24 cellular contexts compared by ENCODE assay signal in genomic region chr18:32773187-32773712, GRCh38. TPM values are rescaled to one million over a fixed set of nuclear protein-coding genes. Genes with fewer than 3 reads are reported as not detected.
DNase-seq lines count a peak whose midpoint lies in the region; ATAC-seq, FAIRE-seq and TF ChIP-seq lines count a peak whose summit lies in the region.
"Had no signal": no experiment of that assay in that cellular context is flagged by ENCODE, and none has a peak within 500 bp of the region (broad histone marks: within the 10 kb centered on the region; RNA-seq: fewer than 3 reads in every experiment).

No MANE protein-coding gene starts in this region.

- TF ChIP-seq RAD21 in neural cell (conservative IDR thresholded peaks at IDR 0.05) = no peak

- H2AFZ ChIP-seq in astrocyte (ENCODE audit: low read depth, low read length) (no peak overlapping the region), neural cell (ENCODE audit: low read depth, low read length) (no peak overlapping the region)

- H3K9me2 ChIP-seq in neural cell (ENCODE audit: insufficient read depth, low read length) = no peaks in the 10 kb centered on the region

- ATAC-seq in HG02884 (IDR thresholded peaks at IDR 0.05; ENCODE audit: unreplicated experiment) = peak; percentile 26
- no peak for ATAC-seq in aorta (ENCODE audit: low FRiP score)
- ATAC-seq in activated CD4-positive, CD25-positive, alpha-beta regulatory T cell treated with anti-CD3 and anti-CD28 coated beads, Interleukin-2, amount 50 U/mL, for 24 hours = no peak
- ATAC-seq: K562 had no signal

- H3K4me1 Mint-ChIP-seq in astrocyte (ENCODE audit: low read depth, unreplicated experiment) = peaks cover 11% of the 10 kb centered on the region

- H4K20me1 ChIP-seq in astrocyte (ENCODE audit: insufficient read depth, low read length) (no peaks in the 10 kb centered on the region), neural cell (ENCODE audit: insufficient read depth) (no peaks in the 10 kb centered on the region)

- H3K27me3 ChIP-seq in astrocyte (ENCODE audit: insufficient read depth, low read length) (peaks cover 36% of the 10 kb centered on the region), neural cell (ENCODE audit: insufficient read depth, low read depth, low read length) (peaks cover 57% of the 10 kb centered on the region), aorta (ENCODE audit: control insufficient read depth in 1 of 2, insufficient read depth in 2 of 2, low read length in 1 of 2) (no peaks in the 10 kb centered on the region)

- no peak for FAIRE-seq in astrocyte (lab: Jason Lieb, UNC)
- FAIRE-seq: G401.6, GM12891, K562 had no signal

- H3K9me3 ChIP-seq in astrocyte (ENCODE audit: insufficient read depth, low read depth, low read length) = no peaks in the 10 kb centered on the region
- no peaks in the 10 kb centered on the region for H3K9me3 ChIP-seq in neural cell (ENCODE audit: low read length)
- no peaks in the 10 kb centered on the region for H3K9me3 ChIP-seq in aorta (ENCODE audit: control insufficient read depth, low read length)
- H3K9me3 ChIP-seq: thoracic aorta had no signal

- DNase-seq in GM13977 (ENCODE audit: low spot score) = peak; percentile 15
- DNase-seq in astrocyte (ENCODE audit: low read depth) = no peak
- DNase-seq in aorta = no peak
- no peak for DNase-seq in retina
- no peak for DNase-seq in HuH-7.5 (ENCODE audit: low spot score)
- DNase-seq: activated CD8-positive, alpha-beta memory T cell treated with anti-CD3 and anti-CD28 coated beads, Interleukin-2, amount 50 U/mL, for 4 hours; activated gamma-delta T cell treated with Interleukin-2 at 50 U/mL for 16 hours; erythroblast; HFFc6; islet precursor cell; NCI-H1048; NK-92 treated with Interleukin-12 subunit alpha and Interleukin-12 subunit beta, amount 100 ng/mL, for 24 hours; occipital lobe; Right ventricle myocardium superior; stimulated activated CD4-positive, alpha-beta T cell treated with anti-CD3 and anti-CD28 coated beads, Interleukin-4, amount 100 ng/mL, for 4 hours had no signal

- no peak overlapping the region for H3K27ac ChIP-seq in astrocyte (ENCODE audit: low read depth, low read length)
- no peak overlapping the region for H3K27ac ChIP-seq in neural cell (ENCODE audit: low read length)
- H3K27ac ChIP-seq in aorta (ENCODE audit: low read depth in 1 of 2, low read length in 2 of 2) = no peak overlapping the region
- H3K27ac ChIP-seq: coronary artery, thoracic aorta had no signal

- WGBS in aorta, 2 donors = 14 to 17% methylated on average over 5 of the region's 5 CpGs

- H3K9me3 Mint-ChIP-seq in astrocyte (ENCODE audit: unreplicated experiment) = no peaks in the 10 kb centered on the region
- H3K9me3 Mint-ChIP-seq: T-helper 1 cell treated with Interleukin-12 subunit alpha and Interleukin-12 subunit beta and Interleukin-4 antibody, amounts not matched to agents 30 μg/mL and 1 μg/mL, for 36 hours had no signal

- H3K9ac ChIP-seq in astrocyte (ENCODE audit: low read length) (no peak overlapping the region), neural cell (ENCODE audit: low read length) (no peak overlapping the region)

- TF ChIP-seq CTCF in GM13977 (IDR thresholded peaks at IDR 0.05; ENCODE audit: extremely low read depth, insufficient read depth, missing control alignments) = no peak
- TF ChIP-seq CTCF in astrocyte (IDR thresholded peaks at IDR 0.05; ENCODE audit: insufficient read depth, low read depth, low read length) = no peak
- TF ChIP-seq CTCF in neural cell (IDR thresholded peaks at IDR 0.05; ENCODE audit: poor library complexity, severe bottlenecking) = no peak

- no peaks in the 10 kb centered on the region for H3F3A ChIP-seq in neural cell (ENCODE audit: insufficient read depth, low read length, poor library complexity, severe bottlenecking)

- no peaks in the 10 kb centered on the region for H3K36me3 ChIP-seq in astrocyte (ENCODE audit: insufficient read depth, low read length)
- no peaks in the 10 kb centered on the region for H3K36me3 ChIP-seq in neural cell (ENCODE audit: insufficient read depth, low read length)
- H3K36me3 ChIP-seq in aorta (ENCODE audit: control insufficient read depth in 1 of 2, insufficient read depth in 2 of 2, low read length in 1 of 2) = no peaks in the 10 kb centered on the region
- H3K36me3 ChIP-seq: thoracic aorta had no signal

- H3K4me1 ChIP-seq in astrocyte (ENCODE audit: insufficient read depth, low read length) (peaks cover 11% of the 10 kb centered on the region), aorta (ENCODE audit: control insufficient read depth in 1 of 2, insufficient read depth in 2 of 2, low read length in 2 of 2) (no peaks in the 10 kb centered on the region)

- H3K4me2 ChIP-seq in astrocyte (ENCODE audit: low read length) (no peak overlapping the region), neural cell (ENCODE audit: low read length) (no peak overlapping the region)

- peaks cover 34% of the 10 kb centered on the region for H3K27me3 Mint-ChIP-seq in astrocyte (ENCODE audit: low read depth, unreplicated experiment)

- intact Hi-C loops in aorta (cut with DNase I) = no loop called here

- H3K36me3 Mint-ChIP-seq in astrocyte (ENCODE audit: low read depth, unreplicated experiment) = no peaks in the 10 kb centered on the region

- in situ Hi-C loops in GM13977 (cut with MboI; ENCODE audit: low pct_unique_long_range_greater_than_20kb, low sequenced_read_pairs, unreplicated experiment) = no loop called here

- peak overlapping the region; percentile 60 for H3K4me3 Mint-ChIP-seq in astrocyte (ENCODE audit: unreplicated experiment)
- H3K4me3 Mint-ChIP-seq: HFFc6; T-helper 1 cell treated with Interleukin-12 subunit alpha and Interleukin-12 subunit beta and Interleukin-4 antibody, amounts not matched to agents 30 μg/mL and 1 μg/mL, for 36 hours had no signal

- no peak overlapping the region for H3K4me3 ChIP-seq in astrocyte (ENCODE audit: insufficient read depth, low read depth, low read length)
- peak overlapping the region; percentile 65 for H3K4me3 ChIP-seq in neural cell (ENCODE audit: low read length)
- no peak overlapping the region for H3K4me3 ChIP-seq in aorta (ENCODE audit: low read length in 2 of 2)
- H3K4me3 ChIP-seq: coronary artery, K562, thoracic aorta had no signal

- no peak overlapping the region for H3K27ac Mint-ChIP-seq in astrocyte (ENCODE audit: unreplicated experiment)
- H3K27ac Mint-ChIP-seq: HFFc6; T-helper 1 cell treated with Interleukin-12 subunit alpha and Interleukin-12 subunit beta and Interleukin-4 antibody, amounts not matched to agents 30 μg/mL and 1 μg/mL, for 36 hours had no signal

- TF ChIP-seq EP300 in neural cell (conservative IDR thresholded peaks at IDR 0.05; ENCODE audit: poor library complexity, severe bottlenecking) = no peak

- H3K79me2 ChIP-seq in astrocyte (ENCODE audit: insufficient read depth, low read length) = no peaks in the 10 kb centered on the region
- no peaks in the 10 kb centered on the region for H3K79me2 ChIP-seq in neural cell (replicated peaks; ENCODE audit: insufficient read depth, low read length)

TF ChIP-seq in neural cell, 6 proteins besides CTCF, POLR2A, EP300 and RAD21:
- TF ChIP-seq REST (IDR thresholded peaks at IDR 0.05; ENCODE audit: borderline replicate concordance) (no peak), TAF1 (IDR thresholded peaks at IDR 0.05; ENCODE audit: low read depth) (no peak), MXI1 (conservative IDR thresholded peaks at IDR 0.05; ENCODE audit: poor library complexity, severe bottlenecking) (no peak)
TF ChIP-seq in neural cell: peak in this region for 0.

RNA-seq across cellular contexts. Expression of gene KLHL14, which starts 0.4 kb away (rescaled TPM):
- total RNA-seq in astrocyte (0.39 and 0.43 TPM in 2 replicates), aorta (under 1 TPM; 0.09 to 0.36 TPM)
- polyA plus RNA-seq in neural cell (0.33 and 0.90 TPM in 2 replicates), aorta (not detected)
- 0.24 TPM in 1 of 2 replicates, not detected in the other for polyA minus RNA-seq in neural cell
- total RNA-seq: HFFc6, K562, Right ventricle myocardium superior had no signal
- polyA plus RNA-seq: K562 had no signal
